ENCODE assay signal across 8 cellular contexts in the genomic region with DNA sequence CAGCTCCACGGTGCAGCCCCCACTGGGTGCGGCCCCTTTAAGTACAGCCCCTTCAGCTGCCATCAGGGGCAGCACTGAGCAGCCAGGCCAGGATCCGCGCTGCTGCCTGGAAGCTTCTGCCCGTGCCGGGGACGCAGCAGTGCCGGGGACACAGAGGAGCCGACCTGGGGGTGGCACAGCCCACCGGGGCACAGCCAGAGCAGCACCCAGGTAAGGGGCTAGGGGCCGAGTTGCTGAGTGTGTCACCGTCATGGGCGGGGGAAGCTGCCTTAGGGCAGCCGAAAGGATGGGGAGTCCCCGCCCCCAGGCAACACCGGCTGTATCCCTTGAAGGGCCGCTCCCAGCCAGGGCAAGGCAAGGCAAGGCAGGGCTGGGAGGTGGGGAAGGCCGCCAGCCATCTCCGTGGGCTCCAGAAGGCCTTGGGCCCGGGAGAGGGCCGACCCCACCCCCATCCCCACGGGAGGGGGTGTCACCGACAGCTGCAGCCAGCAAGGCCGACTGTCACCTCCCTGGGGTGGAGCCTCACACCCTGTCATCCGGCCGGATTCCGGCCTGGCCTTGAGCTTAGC. TPM values are rescaled to one million over a fixed set of nuclear protein-coding genes. Genes with fewer than 3 reads are reported as not detected.
DNase-seq lines count a peak whose midpoint lies in the region; ATAC-seq and TF ChIP-seq lines count a peak whose summit lies in the region.
"Not testable (repeated sequence)": the region's sequence is repeated elsewhere in the genome, so short reads cannot be mapped to it uniquely, and the experiment has no call there.

A gene (plus strand): TSS at position 99 of the 569 bp plus-strand sequence. CDS start 1,937 bp downstream, outside the sequence.

- intact Hi-C loops in activated B cell treated with CpG ODN at 0.5 μM for 24 hours (cut with micrococcal nuclease): loop anchor here (1.0 to 10.0 kb wide), 6 partner anchors 36 to 322 kb away; a partner anchor contains a TSS
- intact Hi-C loops in breast epithelium (cut with DNase I; ENCODE audit: low total_unique reads): not testable (repeated sequence)

- H3K27ac Mint-ChIP-seq in activated B cell treated with CpG ODN at 0.5 μM for 24 hours: peak within 1 kb of the TSS; percentile 35

- H2AFZ ChIP-seq in ACC112 (ENCODE audit: low read length, unreplicated experiment): not testable (repeated sequence)

- peak; percentile 70 for ATAC-seq in GM18907 (IDR thresholded peaks at IDR 0.05; ENCODE audit: unreplicated experiment)
- ATAC-seq in HG03139 (IDR thresholded peaks at IDR 0.05; ENCODE audit: unreplicated experiment): peak; percentile 60
- peak; percentile 89 for ATAC-seq in activated B cell treated with CpG ODN at 0.5 μM for 24 hours (ENCODE audit: low read depth)

- H3K4me3 Mint-ChIP-seq in activated B cell treated with CpG ODN at 0.5 μM for 24 hours: peak within 1 kb of the TSS; percentile 87

- peak; percentile 85 for DNase-seq in NCI-H345 (lab: John Stamatoyannopoulos, UW)
- DNase-seq in activated B cell treated with CpG ODN at 0.5 μM for 24 hours: peak; percentile 79
- DNase-seq in breast epithelium (ENCODE audit: low spot score in 2 of 2): peak; percentile 58 to 72
- peak; percentile 70 for DNase-seq in iPS-NIHi7 (ENCODE audit: extremely low spot score)

- not testable (repeated sequence) for H3K36me3 ChIP-seq in ACC112 (ENCODE audit: insufficient read depth, low read length); breast epithelium
- peaks cover 12% of the 10 kb centered on the region for H3K36me3 ChIP-seq in skeletal muscle satellite cell (ENCODE audit: insufficient read depth, low read length)

- TF ChIP-seq CTCF in activated B cell treated with CpG ODN at 0.5 μM for 24 hours (IDR thresholded peaks at IDR 0.05) (peak; percentile 60), breast epithelium (IDR thresholded peaks at IDR 0.05) (peak; percentile 31 to 86 (median 77))

- H3K27ac ChIP-seq in ACC112 (ENCODE audit: low read depth, low read length); breast epithelium: not testable (repeated sequence)

- H3K27me3 ChIP-seq in ACC112 (ENCODE audit: insufficient read depth, low read length); skeletal muscle satellite cell (ENCODE audit: control insufficient read depth, insufficient read depth, low read length): not testable (repeated sequence)
- peaks cover 15 to 37% of the 10 kb centered on the region in 2 donors for H3K27me3 ChIP-seq in breast epithelium

- peak within 1 kb of the TSS; percentile 89 for H3K4me2 ChIP-seq in skeletal muscle satellite cell (ENCODE audit: low read length)

- peaks cover 14% of the 10 kb centered on the region for H3K36me3 Mint-ChIP-seq in activated B cell treated with CpG ODN at 0.5 μM for 24 hours (ENCODE audit: low read depth)

- H3K4me3 ChIP-seq in ACC112 (ENCODE audit: low read depth, low read length) (peak within 1 kb of the TSS; percentile 56), breast epithelium (peak within 1 kb of the TSS; percentile 29 to 62 (median 49)), skeletal muscle satellite cell (ENCODE audit: low read length) (peak within 1 kb of the TSS; percentile 76)

- not testable (repeated sequence) for H3K9me3 ChIP-seq in breast epithelium; skeletal muscle satellite cell (replicated peaks; ENCODE audit: low read length)

- CTCF ChIA-PET in activated B cell treated with CpG ODN at 0.5 μM for 24 hours (lab: Charles Lee): interaction anchor here (0.6 to 3.5 kb wide), 20 partner anchors 22 to 601 kb away, joined by 3 to 21 read pairs (median 4); a partner anchor contains a TSS

- H3K4me1 ChIP-seq in ACC112 (ENCODE audit: control insufficient read depth, insufficient read depth, low read length, unreplicated experiment) (peaks cover 20% of the 10 kb centered on the region), breast epithelium (peaks cover 0 to 17% of the 10 kb centered on the region in 2 donors), skeletal muscle satellite cell (ENCODE audit: control insufficient read depth, insufficient read depth, low read length) (peaks cover 44% of the 10 kb centered on the region)

- H3K9ac ChIP-seq in skeletal muscle satellite cell (ENCODE audit: low read depth, low read length): peak within 1 kb of the TSS; percentile 62

- not testable (repeated sequence) for H3K79me2 ChIP-seq in ACC112 (ENCODE audit: control insufficient read depth, insufficient read depth, low read length, unreplicated experiment)

- not testable (repeated sequence) for H3K27me3 Mint-ChIP-seq in activated B cell treated with CpG ODN at 0.5 μM for 24 hours

- POLR2A ChIA-PET in activated B cell treated with CpG ODN at 0.5 μM for 24 hours (lab: Charles Lee): interaction anchor here (0.6 to 3.3 kb wide), 10 partner anchors 22 to 398 kb away, joined by 3 to 12 read pairs (median 8); a partner anchor contains a TSS

- not testable (repeated sequence) for H3K9me3 Mint-ChIP-seq in activated B cell treated with CpG ODN at 0.5 μM for 24 hours

- TF ChIP-seq POLR2A in breast epithelium (IDR thresholded peaks at IDR 0.05): not testable (repeated sequence)

- peaks cover 18% of the 10 kb centered on the region for H3K4me1 Mint-ChIP-seq in activated B cell treated with CpG ODN at 0.5 μM for 24 hours

RNA-seq across cellular contexts. Expression of the gene that starts here (rescaled TPM):
- total RNA-seq in activated B cell treated with CpG ODN at 0.5 μM for 24 hours (1.0 and 1.6 TPM in 2 replicates), breast epithelium (1 to 10 TPM; 1.0 to 2.3 (median 1.1) TPM)
- 1.5 TPM in 2 replicates for total RNA-seq in skeletal muscle satellite cell (2012; rRNA removed)
